Comparison of ENCODE assay signal across 27 cellular contexts in the genomic region with DNA sequence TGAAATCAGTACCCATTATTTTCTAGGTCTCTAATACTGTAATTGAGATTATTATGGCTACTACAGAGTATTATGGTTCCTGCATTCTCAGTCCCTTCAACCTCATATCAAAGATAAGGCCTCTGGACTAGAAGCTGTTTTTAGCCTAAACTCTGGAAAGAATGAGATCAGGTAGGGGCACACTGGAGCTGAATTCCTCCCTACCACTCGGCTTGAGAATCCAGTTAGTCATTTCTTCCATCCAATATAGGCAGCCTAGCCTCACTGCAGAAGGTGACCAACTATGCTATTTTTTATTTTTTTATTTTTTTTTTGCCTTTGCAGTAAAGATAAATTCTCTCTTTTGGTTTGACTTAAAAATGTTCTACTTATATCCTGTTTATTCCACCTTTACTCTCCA. TPM values are rescaled to one million over a fixed set of nuclear protein-coding genes. Genes with fewer than 3 reads are reported as not detected.
DNase-seq lines count a peak whose midpoint lies in the region; ATAC-seq and TF ChIP-seq lines count a peak whose summit lies in the region.
"Had no signal": no experiment of that assay in that cellular context is flagged by ENCODE, and none has a peak within 500 bp of the region (broad histone marks: within the 10 kb centered on the region; RNA-seq: fewer than 3 reads in every experiment).

No MANE protein-coding gene starts in this region.

- in situ Hi-C loops in gastrocnemius medialis (cut with MboI; ENCODE audit: low sequenced_read_pairs in 4 of 4) = loop anchor here in 1 of 4 donors (25.0 kb wide), 1 partner anchor 1398 kb away; no protein-coding TSS in a partner anchor

- TF ChIP-seq POLR2A in gastrocnemius medialis (IDR thresholded peaks at IDR 0.05) = no peak

- H3K4me1 ChIP-seq in hepatocyte (ENCODE audit: insufficient read depth) (no peaks in the 10 kb centered on the region), gastrocnemius medialis (no peaks in the 10 kb centered on the region)
- H3K4me1 ChIP-seq: ascending aorta, colonic mucosa, psoas muscle, thyroid gland had no signal

- H3K27me3 ChIP-seq in hepatocyte (no peaks in the 10 kb centered on the region), gastrocnemius medialis (no peaks in the 10 kb centered on the region)
- H3K27me3 ChIP-seq: ascending aorta, colonic mucosa, thyroid gland had no signal

- no peak for DNase-seq in stimulated activated naive CD8-positive, alpha-beta T cell treated with anti-CD3 and anti-CD28 coated beads, Interleukin-15, Interleukin-2, amounts not matched to agents 100 U/mL and 50 U/mL, for 24 hours
- DNase-seq in stimulated activated naive CD8-positive, alpha-beta T cell treated with anti-CD3 and anti-CD28 coated beads, Interleukin-15, amount 100 ng/mL, for 72 hours = no peak
- DNase-seq in activated CD8-positive, alpha-beta T cell treated with anti-CD3 and anti-CD28 coated beads, Interleukin-2, amount 10 ng/mL, durations not matched to agents 7 days and 5 days = no peak
- DNase-seq in hepatocyte (ENCODE audit: low spot score) = no peak
- DNase-seq in SHP77 treated with DMSO at 0.1 percent for 48 hours (lab: John Stamatoyannopoulos, UW) = no peak
- DNase-seq in NCI-H1048 (lab: John Stamatoyannopoulos, UW) = no peak
- no peak for DNase-seq in gastrocnemius medialis
- DNase-seq: activated CD4-positive, CD25-positive, alpha-beta regulatory T cell treated with anti-CD3 and anti-CD28 coated beads, Interleukin-2, amount 50 U/mL, for 72 hours; activated T-cell treated with anti-CD3 and anti-CD28 coated beads, Interleukin-2, amount 50 U/mL, for 1 hour; colonic mucosa; DMS153; NCI-H2081; NCI-H510A; psoas muscle; Right ventricle myocardium superior; stimulated activated CD4-positive, alpha-beta T cell treated with anti-CD3 and anti-CD28 coated beads, Interleukin-4, amount 100 ng/mL, for 4 hours; stimulated activated CD8-positive, alpha-beta memory T cell treated with anti-CD3 and anti-CD28 coated beads, Interleukin-4, amount 100 ng/mL, for 48 hours; T-helper 9 cell; thyroid gland had no signal

- peaks cover 65% of the 10 kb centered on the region for H3K4me1 Mint-ChIP-seq in stimulated activated naive CD8-positive, alpha-beta T cell treated with anti-CD3 and anti-CD28 coated beads, Interleukin-15, amount 100 ng/mL, for 72 hours
- H3K4me1 Mint-ChIP-seq in activated CD8-positive, alpha-beta T cell treated with anti-CD3 and anti-CD28 coated beads, Interleukin-2, amount 10 ng/mL, durations not matched to agents 7 days and 5 days (ENCODE audit: low read depth) = peaks cover 38% of the 10 kb centered on the region
- H3K4me1 Mint-ChIP-seq: IgD-negative memory B cell had no signal

- no peaks in the 10 kb centered on the region for H3K9me2 ChIP-seq in hepatocyte (replicated peaks; ENCODE audit: insufficient read depth)

- no peak overlapping the region for H2AFZ ChIP-seq in hepatocyte

- H3K36me3 Mint-ChIP-seq in activated CD8-positive, alpha-beta T cell treated with anti-CD3 and anti-CD28 coated beads, Interleukin-2, amount 10 ng/mL, durations not matched to agents 7 days and 5 days (ENCODE audit: low read depth) = peaks cover 74% of the 10 kb centered on the region

- H4K20me1 ChIP-seq in hepatocyte (ENCODE audit: insufficient read depth, poor library complexity, severe bottlenecking) = peaks cover 19% of the 10 kb centered on the region

- H3K4me3 ChIP-seq in hepatocyte = no peak overlapping the region
- H3K4me3 ChIP-seq in gastrocnemius medialis = no peak overlapping the region
- H3K4me3 ChIP-seq: ascending aorta, colonic mucosa, psoas muscle, thyroid gland had no signal

- H3K36me3 ChIP-seq in hepatocyte (replicated peaks; ENCODE audit: insufficient read depth, low read depth) (peaks cover 5% of the 10 kb centered on the region), gastrocnemius medialis (peaks cover 0 to 84% of the 10 kb centered on the region in 2 donors)

- peak overlapping the region in 1 of 2 donors; percentile 91 for H3K27ac Mint-ChIP-seq in stimulated activated naive CD8-positive, alpha-beta T cell treated with anti-CD3 and anti-CD28 coated beads, Interleukin-15, amount 100 ng/mL, for 72 hours
- H3K27ac Mint-ChIP-seq in activated CD8-positive, alpha-beta T cell treated with anti-CD3 and anti-CD28 coated beads, Interleukin-2, amount 10 ng/mL, durations not matched to agents 7 days and 5 days = peak overlapping the region; percentile 70

- WGBS in hepatocyte (ENCODE audit: low lambda C conversion rate, missing lambda C conversion rate) = 86% methylated on average over 1 of the region's 1 CpG

- H3K79me2 ChIP-seq in hepatocyte = peaks cover 6% of the 10 kb centered on the region

- no peak for TF ChIP-seq CTCF in hepatocyte (IDR thresholded peaks at IDR 0.05; ENCODE audit: poor library complexity)
- no peak for TF ChIP-seq CTCF in gastrocnemius medialis (IDR thresholded peaks at IDR 0.05 in 4 of 5, conservative IDR thresholded peaks at IDR 0.05 in 1 of 5)

- no peak overlapping the region for H3K4me2 ChIP-seq in hepatocyte

- intact Hi-C loops in gastrocnemius medialis (cut with DNase I; ENCODE audit: low total_unique reads) = no loop called here

- no peaks in the 10 kb centered on the region for H3K27me3 Mint-ChIP-seq in stimulated activated naive CD8-positive, alpha-beta T cell treated with anti-CD3 and anti-CD28 coated beads, Interleukin-15, amount 100 ng/mL, for 72 hours
- H3K27me3 Mint-ChIP-seq in activated CD8-positive, alpha-beta T cell treated with anti-CD3 and anti-CD28 coated beads, Interleukin-2, amount 10 ng/mL, durations not matched to agents 7 days and 5 days (ENCODE audit: low read depth) = no peaks in the 10 kb centered on the region
- H3K27me3 Mint-ChIP-seq: IgD-negative memory B cell had no signal

- peak overlapping the region in 1 of 2 donors; percentile 65 for H3K4me3 Mint-ChIP-seq in stimulated activated naive CD8-positive, alpha-beta T cell treated with anti-CD3 and anti-CD28 coated beads, Interleukin-15, amount 100 ng/mL, for 72 hours
- H3K4me3 Mint-ChIP-seq in activated CD8-positive, alpha-beta T cell treated with anti-CD3 and anti-CD28 coated beads, Interleukin-2, amount 10 ng/mL, durations not matched to agents 7 days and 5 days = no peak overlapping the region
- H3K4me3 Mint-ChIP-seq: IgD-negative memory B cell had no signal

- peak; percentile 79 for ATAC-seq in stimulated activated naive CD8-positive, alpha-beta T cell treated with anti-CD3 and anti-CD28 coated beads, Interleukin-15, Interleukin-2, amounts not matched to agents 100 U/mL and 50 U/mL, for 24 hours
- no peak for ATAC-seq in stimulated activated naive CD8-positive, alpha-beta T cell treated with anti-CD3 and anti-CD28 coated beads, Interleukin-15, amount 100 ng/mL, for 72 hours
- peak; percentile 30 for ATAC-seq in activated CD8-positive, alpha-beta T cell treated with anti-CD3 and anti-CD28 coated beads, Interleukin-2, amount 10 ng/mL, durations not matched to agents 7 days and 5 days
- ATAC-seq in gastrocnemius medialis (no peak), HG03469 (IDR thresholded peaks at IDR 0.05; ENCODE audit: unreplicated experiment) (no peak)
- ATAC-seq: psoas muscle had no signal

- H3K27ac ChIP-seq in hepatocyte (peak overlapping the region; percentile 47), gastrocnemius medialis (no peak overlapping the region)
- H3K27ac ChIP-seq: ascending aorta, colonic mucosa, HL-60, psoas muscle, thyroid gland had no signal

- H3K9me3 Mint-ChIP-seq in stimulated activated naive CD8-positive, alpha-beta T cell treated with anti-CD3 and anti-CD28 coated beads, Interleukin-15, amount 100 ng/mL, for 72 hours = no peaks in the 10 kb centered on the region
- H3K9me3 Mint-ChIP-seq in activated CD8-positive, alpha-beta T cell treated with anti-CD3 and anti-CD28 coated beads, Interleukin-2, amount 10 ng/mL, durations not matched to agents 7 days and 5 days (ENCODE audit: insufficient read depth) = no peaks in the 10 kb centered on the region
- H3K9me3 Mint-ChIP-seq: IgD-negative memory B cell had no signal

- H3K9me3 ChIP-seq in hepatocyte (ENCODE audit: low read depth) (no peaks in the 10 kb centered on the region), gastrocnemius medialis (no peaks in the 10 kb centered on the region)
- H3K9me3 ChIP-seq: ascending aorta, colonic mucosa, psoas muscle, thyroid gland had no signal

- POLR2A ChIA-PET in activated CD8-positive, alpha-beta T cell treated with anti-CD3 and anti-CD28 coated beads, Interleukin-2, amount 10 ng/mL, durations not matched to agents 7 days and 5 days (lab: Charles Lee) = interaction anchor here (0.9 kb wide), 1 partner anchor 64 kb away, joined by 5 read pairs; no protein-coding TSS in a partner anchor

- CTCF ChIA-PET in activated CD8-positive, alpha-beta T cell treated with anti-CD3 and anti-CD28 coated beads, Interleukin-2, amount 10 ng/mL, durations not matched to agents 7 days and 5 days (lab: Charles Lee) = interaction anchor here (1.4 to 2.1 kb wide), 5 partner anchors 7 to 71 kb away, joined by 4 to 26 read pairs (median 7); no protein-coding TSS in a partner anchor

RNA-seq across cellular contexts. Expression of a gene that starts 8.0 kb away (rescaled TPM):
- 100 to 1,000 TPM; 110 to 119 TPM for total RNA-seq in activated CD8-positive, alpha-beta T cell treated with anti-CD3 and anti-CD28 coated beads, Interleukin-2, amount 10 ng/mL, durations not matched to agents 7 days and 5 days
- total RNA-seq in hepatocyte = 80.0 and 86.9 TPM in 2 replicates
- 95.1 and 104 TPM in 2 replicates for polyA plus RNA-seq in hepatocyte
- 100 to 1,000 TPM; 145 to 205 (median 177) TPM for total RNA-seq in gastrocnemius medialis

RNA-seq across cellular contexts. Expression of a gene that starts 43.7 kb away (rescaled TPM):
- 100 to 1,000 TPM; 176 to 179 TPM for total RNA-seq in activated CD8-positive, alpha-beta T cell treated with anti-CD3 and anti-CD28 coated beads, Interleukin-2, amount 10 ng/mL, durations not matched to agents 7 days and 5 days
- total RNA-seq in hepatocyte = 83.5 and 103 TPM in 2 replicates
- 119 and 132 TPM in 2 replicates for polyA plus RNA-seq in hepatocyte
- total RNA-seq in gastrocnemius medialis = 10 to 100 TPM; 38.5 to 72.8 (median 50.8) TPM

RNA-seq across cellular contexts. Expression of a gene that starts 56.4 kb away (rescaled TPM):
- not detected for total RNA-seq in activated CD8-positive, alpha-beta T cell treated with anti-CD3 and anti-CD28 coated beads, Interleukin-2, amount 10 ng/mL, durations not matched to agents 7 days and 5 days
- total RNA-seq in hepatocyte (0.96 and 2.0 TPM in 2 replicates), gastrocnemius medialis (not detected)
- polyA plus RNA-seq in hepatocyte = 3.0 and 3.6 TPM in 2 replicates
- total RNA-seq: ascending aorta, epithelial cell of proximal tubule, H1, psoas muscle, thyroid gland had no signal
- polyA plus RNA-seq: H1, IgD-negative memory B cell, liver had no signal

RNA-seq across cellular contexts. Expression of a gene that starts 58.3 kb away (rescaled TPM):
- not detected for total RNA-seq in activated CD8-positive, alpha-beta T cell treated with anti-CD3 and anti-CD28 coated beads, Interleukin-2, amount 10 ng/mL, durations not matched to agents 7 days and 5 days
- total RNA-seq in hepatocyte (not detected in 2 replicates), gastrocnemius medialis (not detected)
- not detected in 2 replicates for polyA plus RNA-seq in hepatocyte
- total RNA-seq: ascending aorta, colonic mucosa, epithelial cell of proximal tubule, H1, liver, psoas muscle, Right ventricle myocardium superior, thyroid gland had no signal
- polyA plus RNA-seq: H1, IgD-negative memory B cell, liver, psoas muscle, small intestine had no signal

Comparison
In these comparisons a context has a peak if more than half of its experiments do, and no peak if none do; other contexts are left out.
1. ATAC-seq: peak in stimulated activated naive CD8-positive, alpha-beta T cell treated with anti-CD3 and anti-CD28 coated beads, Interleukin-15, Interleukin-2, amounts not matched to agents 100 U/mL and 50 U/mL, for 24 hours (single experiment) and activated CD8-positive, alpha-beta T cell treated with anti-CD3 and anti-CD28 coated beads, Interleukin-2, amount 10 ng/mL, durations not matched to agents 7 days and 5 days (single experiment); none in stimulated activated naive CD8-positive, alpha-beta T cell treated with anti-CD3 and anti-CD28 coated beads, Interleukin-15, amount 100 ng/mL, for 72 hours (single experiment), gastrocnemius medialis (0 of 2) and HG03469 (single experiment).